ENCODE assay signal across 8 cellular contexts in the genomic region with DNA sequence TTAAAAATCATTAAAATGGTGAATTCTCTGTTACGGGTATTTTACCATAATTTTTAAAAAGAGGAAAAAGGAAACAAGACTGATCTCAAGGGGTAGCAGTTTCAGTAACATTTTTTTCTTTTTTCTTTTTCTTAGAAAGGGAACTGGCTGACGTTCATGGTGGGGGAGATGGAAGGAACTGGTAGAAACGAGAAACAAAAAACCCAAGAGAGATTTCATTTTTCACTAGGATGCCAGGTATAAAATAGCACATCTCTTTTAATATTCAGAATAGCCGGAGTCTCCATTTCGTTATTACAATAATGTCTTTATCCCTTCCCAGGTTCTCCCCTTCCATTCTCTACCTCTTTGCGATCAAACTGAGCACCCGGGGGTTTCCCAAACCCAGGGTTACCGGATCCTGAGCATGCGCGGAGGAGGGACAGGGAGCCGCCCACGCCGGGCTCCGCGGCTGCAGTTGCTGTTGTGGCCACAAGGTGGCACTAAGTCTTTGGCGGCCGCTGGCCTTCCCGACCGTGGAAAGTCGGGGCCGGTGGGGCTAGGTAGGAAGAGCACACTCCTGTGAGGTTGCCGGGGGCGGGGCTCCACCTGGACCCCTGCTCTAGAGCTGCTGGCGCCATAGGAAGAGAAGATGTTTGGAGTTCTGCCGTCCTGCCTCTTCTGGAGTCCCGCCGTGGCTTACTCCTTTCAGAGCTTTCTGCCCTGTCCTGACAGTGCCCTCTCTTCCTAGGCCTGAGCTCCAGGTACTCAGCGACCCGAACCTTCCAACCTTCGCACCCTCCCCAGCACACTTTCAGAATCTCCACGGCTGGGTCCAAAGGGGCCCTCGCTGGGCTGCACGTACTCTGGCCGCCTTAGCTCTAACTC.
DNase-seq lines count a peak whose midpoint lies in the region; ATAC-seq and TF ChIP-seq lines count a peak whose summit lies in the region.

No MANE protein-coding gene starts in this region.

- H3K36me3 Mint-ChIP-seq in dendritic cell treated with granulocyte-macrophage colony-stimulating factor and Interleukin-4, amounts not matched to agents 40 ng/mL and 50 ng/mL, for 4 days (ENCODE audit: low read depth): no peaks in the 10 kb centered on the region

- ATAC-seq in GM18511 (IDR thresholded peaks at IDR 0.05; ENCODE audit: unreplicated experiment) (peak; percentile 90), HG03025 (IDR thresholded peaks at IDR 0.05; ENCODE audit: low FRiP score, unreplicated experiment) (peak; percentile 86), right lobe of liver (peak; percentile 98 to 99 (median 99))

- no peak overlapping the region for H3K27ac Mint-ChIP-seq in dendritic cell treated with granulocyte-macrophage colony-stimulating factor and Interleukin-4, amounts not matched to agents 40 ng/mL and 50 ng/mL, for 4 days

- H3K36me3 ChIP-seq in right lobe of liver: no peaks in the 10 kb centered on the region

- peak overlapping the region; percentile 35 to 47 (median 39) for H3K4me3 ChIP-seq in right lobe of liver

- H3K27me3 ChIP-seq in right lobe of liver: no peaks in the 10 kb centered on the region

- no peak for TF ChIP-seq POLR2A in right lobe of liver (IDR thresholded peaks at IDR 0.05)

- H3K27ac ChIP-seq in right lobe of liver: peak overlapping the region; percentile 24 to 59 (median 42)

- peak overlapping the region; percentile 70 for H3K4me3 Mint-ChIP-seq in dendritic cell treated with granulocyte-macrophage colony-stimulating factor and Interleukin-4, amounts not matched to agents 40 ng/mL and 50 ng/mL, for 4 days

- no peaks in the 10 kb centered on the region for H3K9me3 Mint-ChIP-seq in dendritic cell treated with granulocyte-macrophage colony-stimulating factor and Interleukin-4, amounts not matched to agents 40 ng/mL and 50 ng/mL, for 4 days

- H3K4me1 ChIP-seq in right lobe of liver: peaks cover 0 to 9% (median 0%) of the 10 kb centered on the region in 4 donors

- peak; percentile 97 to 100 (median 98) for TF ChIP-seq CTCF in right lobe of liver (IDR thresholded peaks at IDR 0.05)

- H3K27me3 Mint-ChIP-seq in dendritic cell treated with granulocyte-macrophage colony-stimulating factor and Interleukin-4, amounts not matched to agents 40 ng/mL and 50 ng/mL, for 4 days: peaks cover 4% of the 10 kb centered on the region

- 7% methylated on average over 25 of the region's 34 CpGs for WGBS in right lobe of liver (ENCODE audit: insufficient coverage, low coverage, low lambda C conversion rate, missing lambda C conversion rate)

- H3K4me1 Mint-ChIP-seq in dendritic cell treated with granulocyte-macrophage colony-stimulating factor and Interleukin-4, amounts not matched to agents 40 ng/mL and 50 ng/mL, for 4 days (ENCODE audit: low read depth): peaks cover 24% of the 10 kb centered on the region

- intact Hi-C loops in dendritic cell treated with granulocyte-macrophage colony-stimulating factor and Interleukin-4, amounts not matched to agents 40 ng/mL and 50 ng/mL, for 4 days (cut with micrococcal nuclease): loop anchor here (1.0 to 10.0 kb wide), 6 partner anchors 36 to 701 kb away; a partner anchor contains a TSS
- intact Hi-C loops in right lobe of liver (cut with DNase I): no loop called here

- DNase-seq in 8988T (peak; percentile 79), NCI-H345 (lab: John Stamatoyannopoulos, UW) (peak; percentile 87), right lobe of liver (peak; percentile 88 to 90 (median 89))
- peak; percentile 83 for DNase-seq in activated CD4-positive, alpha-beta T cell treated with anti-CD3 and anti-CD28 coated beads, Interleukin-2, amount 50 U/mL, for 1 hour
- DNase-seq in stimulated activated CD4-positive, alpha-beta T cell treated with anti-CD3 and anti-CD28 coated beads, Interleukin-4, amount 100 ng/mL, for 1 hour: peak; percentile 90

- H3K9me3 ChIP-seq in right lobe of liver: no peaks in the 10 kb centered on the region

Comparison
In these comparisons a context has a peak if more than half of its experiments do, and no peak if none do; other contexts are left out.
1. Peak in every context shown above with its lines: DNase-seq, ATAC-seq, H3K4me3 ChIP-seq and H3K27ac ChIP-seq.